ENCODE assay signal across 8 cellular contexts in the genomic region with DNA sequence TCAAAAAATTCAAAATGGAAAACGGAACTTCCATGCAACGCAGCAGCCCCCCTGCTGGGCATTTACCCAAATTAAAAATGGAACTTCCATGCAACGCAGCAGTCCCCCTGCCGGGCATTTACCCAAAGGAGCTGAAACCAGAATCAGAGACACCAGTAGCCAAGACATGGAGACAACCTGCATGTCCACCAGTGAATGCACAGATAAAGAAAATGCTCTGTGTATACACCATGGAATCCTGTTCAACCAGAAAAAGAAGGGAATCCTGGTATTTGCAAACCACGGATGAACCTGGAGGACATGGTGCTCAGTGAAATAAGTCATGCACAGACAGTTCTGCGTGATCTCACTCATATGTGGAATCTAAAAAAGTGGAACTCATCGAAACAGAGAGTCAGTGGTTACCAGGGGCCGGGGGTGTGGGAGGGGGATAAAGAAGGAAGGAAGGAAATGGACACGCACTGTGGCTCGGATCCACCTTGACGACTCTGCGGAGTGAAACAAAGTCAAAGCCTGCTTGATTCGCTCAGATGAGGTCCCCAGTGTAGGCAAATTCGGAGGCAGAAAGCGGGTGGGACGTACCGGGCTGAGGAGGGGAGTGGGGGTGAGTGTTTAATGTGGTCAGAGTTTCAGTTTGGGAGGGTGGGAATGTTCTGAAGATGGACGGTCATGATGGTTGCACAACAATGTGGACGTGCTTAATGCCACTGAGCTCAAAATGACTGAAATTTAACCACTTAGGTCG. TPM values are rescaled to one million over a fixed set of nuclear protein-coding genes. Genes with fewer than 3 reads are reported as not detected.
DNase-seq lines count a peak whose midpoint lies in the region; ATAC-seq and TF ChIP-seq lines count a peak whose summit lies in the region.

No MANE protein-coding gene starts in this region.

- H2AFZ ChIP-seq in neuronal stem cell (ENCODE audit: low read length) = no peak overlapping the region

- H3K27me3 ChIP-seq in HL-60 (ENCODE audit: insufficient read depth, poor library complexity, severe bottlenecking) = no peaks in the 10 kb centered on the region
- peaks cover 0 to 35% (median 0%) of the 10 kb centered on the region in 4 donors for H3K27me3 ChIP-seq in esophagus muscularis mucosa
- H3K27me3 ChIP-seq in neuronal stem cell (ENCODE audit: control insufficient read depth in 3 of 3, insufficient read depth in 3 of 3, low read depth in 1 of 3, low read length in 3 of 3) = no peaks in the 10 kb centered on the region

- no peak overlapping the region for H4K8ac ChIP-seq in neuronal stem cell (ENCODE audit: low read depth, low read length)

- H2BK5ac ChIP-seq in neuronal stem cell (ENCODE audit: low read length) = no peak overlapping the region

- in situ Hi-C loops in GM13977 (cut with MboI; ENCODE audit: low pct_unique_long_range_greater_than_20kb, low sequenced_read_pairs, unreplicated experiment) = no loop called here

- no peak overlapping the region for H3K14ac ChIP-seq in neuronal stem cell (ENCODE audit: low read length)

- no peak overlapping the region for H4K91ac ChIP-seq in neuronal stem cell (ENCODE audit: low read depth, low read length, poor library complexity)

- no peak overlapping the region for H2BK15ac ChIP-seq in neuronal stem cell (ENCODE audit: low read length)

- no peak overlapping the region for H2AK5ac ChIP-seq in neuronal stem cell (ENCODE audit: low read depth, low read length)

- no peaks in the 10 kb centered on the region for H3K36me3 ChIP-seq in esophagus muscularis mucosa
- no peaks in the 10 kb centered on the region for H3K36me3 ChIP-seq in neuronal stem cell (replicated peaks in 1 of 2; ENCODE audit: control insufficient read depth in 2 of 2, insufficient read depth in 2 of 2, low read length in 2 of 2)

- H3K18ac ChIP-seq in neuronal stem cell (ENCODE audit: low read length) = no peak overlapping the region

- TF ChIP-seq CTCF in GM13977 (IDR thresholded peaks at IDR 0.05; ENCODE audit: extremely low read depth, insufficient read depth, missing control alignments) (peak; percentile 3), HL-60 (IDR thresholded peaks at IDR 0.05; ENCODE audit: insufficient read depth, low read length) (no peak), esophagus muscularis mucosa (IDR thresholded peaks at IDR 0.05) (no peak)

- no peak overlapping the region for H3K9ac ChIP-seq in neuronal stem cell (ENCODE audit: low read depth, low read length, poor library complexity)

- peak; percentile 44 for ATAC-seq in GM21526 (IDR thresholded peaks at IDR 0.05; ENCODE audit: low FRiP score, unreplicated experiment)
- no peak for ATAC-seq in GM18520 (IDR thresholded peaks at IDR 0.05; ENCODE audit: unreplicated experiment)

- H3K9me3 ChIP-seq in esophagus muscularis mucosa = no peaks in the 10 kb centered on the region
- H3K9me3 ChIP-seq in neuronal stem cell (replicated peaks in 1 of 2; ENCODE audit: control insufficient read depth in 2 of 2, insufficient read depth in 1 of 2, low read depth in 1 of 2, low read length in 2 of 2) = no peaks in the 10 kb centered on the region

- no peak overlapping the region for H3K4ac ChIP-seq in neuronal stem cell (ENCODE audit: low read length)

- intact Hi-C loops in esophagus muscularis mucosa (cut with DNase I) = no loop called here

- peaks cover 13 to 15% (median 14%) of the 10 kb centered on the region in 4 donors for H3K4me1 ChIP-seq in esophagus muscularis mucosa
- H3K4me1 ChIP-seq in neuronal stem cell (ENCODE audit: control insufficient read depth in 2 of 2, insufficient read depth in 1 of 2, low read depth in 1 of 2, low read length in 2 of 2) = peaks cover 14 to 24% of the 10 kb centered on the region in 2 donors

- H3K27ac ChIP-seq in HL-60 (replicated peaks) = peak overlapping the region; percentile 83
- H3K27ac ChIP-seq in esophagus muscularis mucosa (replicated peaks in 1 of 4) = no peak overlapping the region
- H3K27ac ChIP-seq in neuronal stem cell (replicated peaks; ENCODE audit: low read length) = no peak overlapping the region

- H3K79me1 ChIP-seq in neuronal stem cell (ENCODE audit: low read depth, low read length) = no peaks in the 10 kb centered on the region

- no peak overlapping the region for H2BK120ac ChIP-seq in neuronal stem cell (ENCODE audit: low read depth, low read length)

- H3K4me3 ChIP-seq in HL-60 (replicated peaks; ENCODE audit: insufficient read depth, low read length) (no peak overlapping the region), esophagus muscularis mucosa (no peak overlapping the region), neuronal stem cell (ENCODE audit: low read length in 2 of 2) (no peak overlapping the region)

- H3K4me2 ChIP-seq in neuronal stem cell (ENCODE audit: insufficient read depth, low read length, poor library complexity, severe bottlenecking) = no peak overlapping the region

- TF ChIP-seq POLR2A in esophagus muscularis mucosa (IDR thresholded peaks at IDR 0.05; ENCODE audit: low read depth) = no peak

- DNase-seq in GM13977 (ENCODE audit: low spot score) (peak; percentile 80), HL-60 (ENCODE audit: low read depth in 1 of 2, low spot score in 1 of 2) (peak; percentile 81 to 84), esophagus muscularis mucosa (ENCODE audit: extremely low spot score) (peak; percentile 82), NCI-H1417 treated with DMSO at 0.1 percent for 48 hours (lab: John Stamatoyannopoulos, UW) (no peak), neuronal stem cell (ENCODE audit: low spot score) (no peak), GF-D8 (lab: John Stamatoyannopoulos, UW) (no peak)

- H3K23ac ChIP-seq in neuronal stem cell (ENCODE audit: low read depth, low read length, poor library complexity) = no peak overlapping the region

- TF ChIP-seq EP300 in esophagus muscularis mucosa (IDR thresholded peaks at IDR 0.05) = no peak

- H2BK12ac ChIP-seq in neuronal stem cell (ENCODE audit: low read length) = no peak overlapping the region

- 81% methylated on average over 19 of the region's 20 CpGs for WGBS in esophagus muscularis mucosa
- no CpG with 5 or more reads among the region's 20 CpGs for WGBS in neuronal stem cell (ENCODE audit: extremely low coverage in 2 of 2, insufficient read length in 2 of 2, insufficient replicate concordance in 1 of 2), 2 donors

RNA-seq across cellular contexts. Expression of gene EXOC3, which starts 40.2 kb away (rescaled TPM):
- 10 to 100 TPM; 48.6 to 82.1 (median 59.3) TPM for total RNA-seq in esophagus muscularis mucosa
- 18.9 TPM for polyA plus RNA-seq in neuronal stem cell (2013, experiment 1 of 2)
- polyA plus RNA-seq in neuronal stem cell (2013, experiment 2 of 2) = 18.7 TPM

Comparison
In these comparisons a context has a peak if more than half of its experiments do, and no peak if none do; other contexts are left out.
1. DNase-seq: peak in GM13977 (single experiment), HL-60 (2 of 2) and esophagus muscularis mucosa (single experiment); none in NCI-H1417 treated with DMSO at 0.1 percent for 48 hours (single experiment), neuronal stem cell (single experiment) and GF-D8 (single experiment).